ENCODE assay signal across 15 cellular contexts in the genomic region with DNA sequence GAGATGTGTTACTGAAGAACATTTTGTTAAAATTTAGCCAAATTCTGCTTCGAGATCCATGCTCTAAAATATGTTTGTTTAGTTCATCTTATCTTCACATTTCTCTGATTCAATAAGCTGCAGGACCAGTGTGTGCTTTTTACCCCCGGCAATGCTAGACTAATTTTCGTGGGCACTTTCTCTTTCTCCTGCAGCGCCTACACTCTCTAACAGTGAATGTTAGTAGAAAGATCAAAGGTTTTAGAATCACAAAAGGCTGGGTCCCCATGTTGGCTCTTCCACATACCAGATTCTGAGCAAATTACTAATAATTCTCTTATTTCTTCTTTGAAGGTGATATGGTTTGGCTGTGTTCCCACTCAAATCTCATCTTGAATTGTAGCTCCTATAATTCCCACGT. TPM values are rescaled to one million over a fixed set of nuclear protein-coding genes. Genes with fewer than 3 reads are reported as not detected.
DNase-seq lines count a peak whose midpoint lies in the region; ATAC-seq, FAIRE-seq and TF ChIP-seq lines count a peak whose summit lies in the region.
"Had no signal": no experiment of that assay in that cellular context is flagged by ENCODE, and none has a peak within 500 bp of the region (broad histone marks: within the 10 kb centered on the region; RNA-seq: fewer than 3 reads in every experiment).

No MANE protein-coding gene starts in this region.

- FAIRE-seq in D721Med (lab: Jason Lieb, UNC) = no peak
- FAIRE-seq: H1 had no signal

- H3K4me2 ChIP-seq in H9 (ENCODE audit: insufficient read depth, insufficient read length, low read length) = no peak overlapping the region

- no peak overlapping the region for H2AFZ ChIP-seq in H9 (ENCODE audit: low read length)

- H2BK15ac ChIP-seq in H9 (ENCODE audit: low read depth, low read length) = no peak overlapping the region

- no peaks in the 10 kb centered on the region for H3K36me3 ChIP-seq in endocrine pancreas (ENCODE audit: control insufficient read depth, insufficient read depth, low read length)
- peaks cover 10% of the 10 kb centered on the region for H3K36me3 ChIP-seq in SJCRH30
- H3K36me3 ChIP-seq in prostate gland = no peaks in the 10 kb centered on the region

- H3K9ac ChIP-seq in H9 (ENCODE audit: extremely low read depth, insufficient read length, low read length) = no peak overlapping the region
- peak overlapping the region; percentile 13 for H3K9ac ChIP-seq in endocrine pancreas (ENCODE audit: control insufficient read depth, insufficient read depth, low read length)

- no peaks in the 10 kb centered on the region for H3K9me3 ChIP-seq in H9 (ENCODE audit: control insufficient read depth, low read depth, low read length)
- no peaks in the 10 kb centered on the region for H3K9me3 ChIP-seq in endocrine pancreas (ENCODE audit: control insufficient read depth, low read length)
- H3K9me3 ChIP-seq in SJCRH30 (replicated peaks) = no peaks in the 10 kb centered on the region
- H3K9me3 ChIP-seq in prostate gland = no peaks in the 10 kb centered on the region

- H3K79me2 ChIP-seq in H9 (ENCODE audit: insufficient read depth, low read length) = peaks cover 5% of the 10 kb centered on the region; the same call in 1 of the 2 replicates

- DNase-seq in activated naive CD8-positive, alpha-beta T cell treated with anti-CD3 and anti-CD28 coated beads, Interleukin-2, amount 50 U/mL, for 24 hours = no peak
- DNase-seq in H9 (no peak), D721Med (ENCODE audit: insufficient read length, low spot score) (no peak), SJCRH30 (no peak), prostate gland (ENCODE audit: low spot score) (no peak)
- peak in 2 of 10 donors; percentile 23 to 36 for DNase-seq in naive thymus-derived CD8-positive, alpha-beta T cell
- DNase-seq: Kasumi-1, NCI-H1417, NCI-H1930, NCI-H2171, NCI-H446 treated with DMSO at 0.1 percent for 48 hours, NCI-H774 had no signal

- no peak overlapping the region for H2BK120ac ChIP-seq in H9 (ENCODE audit: low read depth, low read length, poor library complexity, severe bottlenecking)

- no peak overlapping the region for H2BK20ac ChIP-seq in H9 (ENCODE audit: low read depth, low read length, poor library complexity, severe bottlenecking)

- TF ChIP-seq CTCF in H9 (conservative IDR thresholded peaks at IDR 0.05) (no peak), D721Med (IDR thresholded peaks at IDR 0.05; ENCODE audit: insufficient read depth, missing control alignments) (no peak), prostate gland (IDR thresholded peaks at IDR 0.05) (no peak)

- H3K56ac ChIP-seq in H9 (ENCODE audit: insufficient read length, low read depth, low read length) = no peak overlapping the region

- TF ChIP-seq POLR2A in prostate gland (IDR thresholded peaks at IDR 0.05) = no peak

- H2BK12ac ChIP-seq in H9 (ENCODE audit: insufficient read length, low read depth, low read length) = no peak overlapping the region

- peak overlapping the region; percentile 59 for H3K4me3 ChIP-seq in endocrine pancreas (ENCODE audit: control insufficient read depth, insufficient read depth, low read length)
- H3K4me3 ChIP-seq in SJCRH30 = no peak overlapping the region
- no peak overlapping the region for H3K4me3 ChIP-seq in prostate gland

- H3K23me2 ChIP-seq in H9 (ENCODE audit: insufficient read length, low read depth, low read length, poor library complexity, severe bottlenecking) = no peaks in the 10 kb centered on the region

- no CpG with 5 or more reads among the region's 5 CpGs for WGBS in H9 (ENCODE audit: extremely low coverage, insufficient read length, low lambda C conversion rate)
- WGBS in prostate gland = 76% methylated on average over 5 of the region's 5 CpGs

- H3K27ac ChIP-seq in H9 (ENCODE audit: insufficient read length, low read depth, low read length) = no peak overlapping the region
- no peak overlapping the region for H3K27ac ChIP-seq in SJCRH30
- H3K27ac ChIP-seq in prostate gland = no peak overlapping the region

- H4K8ac ChIP-seq in H9 (replicated peaks; ENCODE audit: insufficient read length, low read depth, low read length) = no peak overlapping the region

- no peak overlapping the region for H3K18ac ChIP-seq in H9 (ENCODE audit: insufficient read length, low read depth, low read length)

- peak overlapping the region; percentile 91 for H3K27ac Mint-ChIP-seq in activated naive CD8-positive, alpha-beta T cell
- no peak overlapping the region for H3K27ac Mint-ChIP-seq in activated naive CD8-positive, alpha-beta T cell treated with anti-CD3 and anti-CD28 coated beads, Interleukin-2, amount 50 U/mL, for 24 hours
- H3K27ac Mint-ChIP-seq in H9 = 0 out of 7 replicates have a peak overlapping the region, but pooled peaks have one; percentile 2 to 23 (median 9)
- H3K27ac Mint-ChIP-seq in naive thymus-derived CD8-positive, alpha-beta T cell = peak overlapping the region; percentile 6 to 95 (median 76)

- ATAC-seq in activated naive CD8-positive, alpha-beta T cell treated with anti-CD3 and anti-CD28 coated beads, Interleukin-2, amount 50 U/mL, for 24 hours = no peak
- ATAC-seq in naive thymus-derived CD8-positive, alpha-beta T cell = peak; percentile 26 to 45

- H3K4ac ChIP-seq in H9 (ENCODE audit: low read depth, low read length) = no peak overlapping the region

- H3K27me3 Mint-ChIP-seq in activated naive CD8-positive, alpha-beta T cell = no peaks in the 10 kb centered on the region
- H3K27me3 Mint-ChIP-seq in activated naive CD8-positive, alpha-beta T cell treated with anti-CD3 and anti-CD28 coated beads, Interleukin-2, amount 50 U/mL, for 24 hours = no peaks in the 10 kb centered on the region
- no peaks in the 10 kb centered on the region for H3K27me3 Mint-ChIP-seq in H9 (ENCODE audit: low read depth)
- H3K27me3 Mint-ChIP-seq in naive thymus-derived CD8-positive, alpha-beta T cell = no peaks in the 10 kb centered on the region

- H4K91ac ChIP-seq in H9 (ENCODE audit: insufficient read length, low read depth, low read length) = no peak overlapping the region

- intact Hi-C loops in prostate gland (cut with DNase I) = no loop called here

- no peak overlapping the region for H3K14ac ChIP-seq in H9 (ENCODE audit: insufficient read depth, low read length)

- no peaks in the 10 kb centered on the region for H3K9me3 Mint-ChIP-seq in activated naive CD8-positive, alpha-beta T cell (ENCODE audit: low read depth)
- no peaks in the 10 kb centered on the region for H3K9me3 Mint-ChIP-seq in activated naive CD8-positive, alpha-beta T cell treated with anti-CD3 and anti-CD28 coated beads, Interleukin-2, amount 50 U/mL, for 24 hours
- H3K9me3 Mint-ChIP-seq in H9 = no peaks in the 10 kb centered on the region
- H3K9me3 Mint-ChIP-seq in naive thymus-derived CD8-positive, alpha-beta T cell = no peaks in the 10 kb centered on the region

- peaks cover 56% of the 10 kb centered on the region for H3K4me1 Mint-ChIP-seq in activated naive CD8-positive, alpha-beta T cell (ENCODE audit: low read depth)
- H3K4me1 Mint-ChIP-seq in activated naive CD8-positive, alpha-beta T cell treated with anti-CD3 and anti-CD28 coated beads, Interleukin-2, amount 50 U/mL, for 24 hours = peaks cover 58% of the 10 kb centered on the region
- peaks cover 18 to 22% of the 10 kb centered on the region in 2 experiments for H3K4me1 Mint-ChIP-seq in H9
- peaks cover 9 to 60% (median 47%) of the 10 kb centered on the region in 4 donors for H3K4me1 Mint-ChIP-seq in naive thymus-derived CD8-positive, alpha-beta T cell

- H3K4me1 ChIP-seq in H9 (ENCODE audit: insufficient read depth, low read length) = no peaks in the 10 kb centered on the region; the same call in 1 of the 2 replicates
- H3K4me1 ChIP-seq in endocrine pancreas (ENCODE audit: control insufficient read depth, insufficient read depth, low read length) = peaks cover 8% of the 10 kb centered on the region
- H3K4me1 ChIP-seq in SJCRH30 = no peaks in the 10 kb centered on the region
- H3K4me1 ChIP-seq in prostate gland (replicated peaks) = no peaks in the 10 kb centered on the region

- H2BK5ac ChIP-seq in H9 (ENCODE audit: insufficient read length, low read length) = no peak overlapping the region

- POLR2A ChIA-PET in naive thymus-derived CD8-positive, alpha-beta T cell (lab: Charles Lee) = no interaction called here

- no peak overlapping the region for H3T11ph ChIP-seq in H9 (ENCODE audit: low read length)

- H4K5ac ChIP-seq in H9 (ENCODE audit: insufficient read length, low read depth, low read length) = no peak overlapping the region

- H2AK5ac ChIP-seq in H9 (ENCODE audit: insufficient read length, low read length) = no peak overlapping the region

- peak overlapping the region; percentile 71 for H3K4me3 Mint-ChIP-seq in activated naive CD8-positive, alpha-beta T cell
- no peak overlapping the region for H3K4me3 Mint-ChIP-seq in activated naive CD8-positive, alpha-beta T cell treated with anti-CD3 and anti-CD28 coated beads, Interleukin-2, amount 50 U/mL, for 24 hours
- no peak overlapping the region for H3K4me3 Mint-ChIP-seq in H9
- peak overlapping the region; percentile 39 to 78 (median 68) for H3K4me3 Mint-ChIP-seq in naive thymus-derived CD8-positive, alpha-beta T cell

- no peaks in the 10 kb centered on the region for H3K79me1 ChIP-seq in H9 (ENCODE audit: insufficient read depth, low read depth, low read length, poor library complexity, severe bottlenecking)

- H3K23ac ChIP-seq in H9 (ENCODE audit: insufficient read length, low read depth, low read length) = no peak overlapping the region

- no peaks in the 10 kb centered on the region for H4K20me1 ChIP-seq in H9 (ENCODE audit: control insufficient read depth, insufficient read depth, insufficient read length)

- H3K27me3 ChIP-seq in H9 (ENCODE audit: insufficient read depth, low read length) (no peaks in the 10 kb centered on the region), endocrine pancreas (ENCODE audit: control insufficient read depth, insufficient read depth, low read length) (no peaks in the 10 kb centered on the region), SJCRH30 (no peaks in the 10 kb centered on the region), prostate gland (replicated peaks; ENCODE audit: insufficient read depth) (no peaks in the 10 kb centered on the region)

- H3K36me3 Mint-ChIP-seq in activated naive CD8-positive, alpha-beta T cell = peaks cover 20% of the 10 kb centered on the region
- peaks cover 32% of the 10 kb centered on the region for H3K36me3 Mint-ChIP-seq in activated naive CD8-positive, alpha-beta T cell treated with anti-CD3 and anti-CD28 coated beads, Interleukin-2, amount 50 U/mL, for 24 hours (ENCODE audit: low read depth)
- H3K36me3 Mint-ChIP-seq in H9 (ENCODE audit: insufficient read depth in 1 of 3, low read depth in 3 of 3) = peaks cover 21 to 31% (median 29%) of the 10 kb centered on the region in 3 experiments; a peak in 6 of 7 replicates
- H3K36me3 Mint-ChIP-seq in naive thymus-derived CD8-positive, alpha-beta T cell = peaks cover 5 to 17% (median 14%) of the 10 kb centered on the region in 3 donors

RNA-seq across cellular contexts. Expression of gene CHML, which starts 8.5 kb away (rescaled TPM):
- total RNA-seq in H9 (2021) (43.7 and 45.7 TPM in 2 replicates), prostate gland (10 to 100 TPM in 1 of 2 donors, 1 to 10 TPM in 1; 3.0 to 18.9 TPM)
- 10 to 100 TPM; 23.3 to 24.0 TPM for total RNA-seq in naive thymus-derived CD8-positive, alpha-beta T cell
- 1 to 10 TPM; 6.0 to 6.6 (median 6.5) TPM for polyA plus RNA-seq in naive thymus-derived CD8-positive, alpha-beta T cell
- total RNA-seq in SJCRH30 (2014; rRNA removed; shearing (Covaris generic)) = 22.4 and 26.7 TPM in 2 replicates

RNA-seq across cellular contexts. Expression of gene OPN3, which starts 8.5 kb away (rescaled TPM):
- 8.6 and 10.0 TPM in 2 replicates for total RNA-seq in H9 (2021)
- 10 to 100 TPM; 11.5 to 11.9 TPM for total RNA-seq in naive thymus-derived CD8-positive, alpha-beta T cell
- 10 to 100 TPM; 24.4 to 36.0 (median 33.5) TPM for polyA plus RNA-seq in naive thymus-derived CD8-positive, alpha-beta T cell
- total RNA-seq in SJCRH30 (2014; rRNA removed; shearing (Covaris generic)) = 12.1 and 13.3 TPM in 2 replicates
- 10 to 100 TPM; 12.3 to 32.8 TPM for total RNA-seq in prostate gland

RNA-seq across cellular contexts. Expression of gene WDR64, which starts 20.4 kb away (rescaled TPM):
- total RNA-seq in H9 (2021) (not detected in 2 replicates), prostate gland (under 1 TPM in 1 of 2 donors, not detected in 1; 0.91 TPM)
- total RNA-seq in naive thymus-derived CD8-positive, alpha-beta T cell = under 1 TPM; 0.49 to 0.69 TPM
- polyA plus RNA-seq in naive thymus-derived CD8-positive, alpha-beta T cell = under 1 TPM in 1 of 3 donors, not detected in 2; 0.28 TPM
- total RNA-seq in SJCRH30 (2014; rRNA removed; shearing (Covaris generic)) = not detected in 2 replicates
- total RNA-seq: H1 had no signal

Comparison
In these comparisons a context has a peak if more than half of its experiments do, and no peak if none do; other contexts are left out.
1. H3K4me3 Mint-ChIP-seq: peak in activated naive CD8-positive, alpha-beta T cell (single experiment) and naive thymus-derived CD8-positive, alpha-beta T cell (10 of 10); none in activated naive CD8-positive, alpha-beta T cell treated with anti-CD3 and anti-CD28 coated beads, Interleukin-2, amount 50 U/mL, for 24 hours (single experiment) and H9 (0 of 2).